8 cellular contexts compared by ENCODE assay signal in genomic region chr11:119108857-119109221, GRCh38. TPM values are rescaled to one million over a fixed set of nuclear protein-coding genes. Genes with fewer than 3 reads are reported as not detected.
DNase-seq lines count a peak whose midpoint lies in the region; ATAC-seq and TF ChIP-seq lines count a peak whose summit lies in the region.

No MANE protein-coding gene starts in this region.

- TF ChIP-seq CTCF in C4-2B (conservative IDR thresholded peaks at IDR 0.05) (no peak), nephron (IDR thresholded peaks at IDR 0.05; ENCODE audit: unreplicated experiment in 3 of 3) (no peak)

- no peaks in the 10 kb centered on the region for H3K9me3 ChIP-seq in Karpas-422 (ENCODE audit: low read length)

- no peak for DNase-seq in Karpas-422
- DNase-seq in central memory CD8-positive, alpha-beta T cell (ENCODE audit: low spot score in 2 of 2): no peak
- no peak for DNase-seq in central memory CD4-positive, alpha-beta T cell
- DNase-seq in NCI-H128 (lab: John Stamatoyannopoulos, UW; ENCODE audit: unreplicated experiment): no peak
- DNase-seq in NCI-H2081 treated with DMSO at 0.1 percent for 48 hours (lab: John Stamatoyannopoulos, UW): no peak

- H3K4me2 ChIP-seq in Karpas-422 (ENCODE audit: low read depth, low read length, poor library complexity, severe bottlenecking): peak overlapping the region; percentile 79

- H3K27me3 ChIP-seq in Karpas-422 (ENCODE audit: low read length): no peaks in the 10 kb centered on the region

- peak overlapping the region; percentile 73 for H3K27ac Mint-ChIP-seq in central memory CD8-positive, alpha-beta T cell (ENCODE audit: low read depth)
- H3K27ac Mint-ChIP-seq in nephron: peak overlapping the region; percentile 40 to 56 (median 49)

- H4K20me1 ChIP-seq in Karpas-422 (ENCODE audit: insufficient read depth, low read depth, low read length): no peaks in the 10 kb centered on the region

- H3K4me3 Mint-ChIP-seq in central memory CD8-positive, alpha-beta T cell: peak overlapping the region; percentile 90
- H3K4me3 Mint-ChIP-seq in nephron: peak overlapping the region; percentile 82 to 91 (median 89)

- H3K36me3 Mint-ChIP-seq in central memory CD8-positive, alpha-beta T cell (ENCODE audit: insufficient read depth): peaks cover 18% of the 10 kb centered on the region
- H3K36me3 Mint-ChIP-seq in nephron (ENCODE audit: low read depth): peaks cover 12% of the 10 kb centered on the region

- no peaks in the 10 kb centered on the region for H3K9me3 Mint-ChIP-seq in central memory CD8-positive, alpha-beta T cell
- H3K9me3 Mint-ChIP-seq in nephron: no peaks in the 10 kb centered on the region

- no peak for ATAC-seq in central memory CD8-positive, alpha-beta T cell (replicated peaks; ENCODE audit: extremely low read depth, poor library complexity, severe bottlenecking)
- ATAC-seq in GM19452 (IDR thresholded peaks at IDR 0.05; ENCODE audit: unreplicated experiment): no peak

- peaks cover 28% of the 10 kb centered on the region for H3K79me2 ChIP-seq in Karpas-422 (ENCODE audit: low read length)

- H3K27ac ChIP-seq in C4-2B: peak overlapping the region; percentile 90; the same call in 1 of the 2 replicates
- H3K27ac ChIP-seq in Karpas-422 (ENCODE audit: low read length): peak overlapping the region; percentile 81

- H3K9ac ChIP-seq in Karpas-422 (ENCODE audit: low read length): peak overlapping the region; percentile 82

- no peaks in the 10 kb centered on the region for H3K9me2 ChIP-seq in Karpas-422 (replicated peaks; ENCODE audit: insufficient read depth, low read length)

- H3K4me1 ChIP-seq in Karpas-422 (ENCODE audit: low read length): peaks cover 44% of the 10 kb centered on the region

- H3K4me1 Mint-ChIP-seq in central memory CD8-positive, alpha-beta T cell: peaks cover 42% of the 10 kb centered on the region
- H3K4me1 Mint-ChIP-seq in nephron: peaks cover 46% of the 10 kb centered on the region

- peak overlapping the region; percentile 80 for H3K4me3 ChIP-seq in Karpas-422 (ENCODE audit: low read length)

- no peak overlapping the region for H2AFZ ChIP-seq in Karpas-422 (ENCODE audit: low read length)

- H3K36me3 ChIP-seq in Karpas-422 (ENCODE audit: insufficient read depth, low read length): no peaks in the 10 kb centered on the region; the same call in 1 of the 2 replicates

- H3K27me3 Mint-ChIP-seq in central memory CD8-positive, alpha-beta T cell: no peaks in the 10 kb centered on the region
- H3K27me3 Mint-ChIP-seq in nephron (ENCODE audit: low read depth): no peaks in the 10 kb centered on the region

RNA-seq across cellular contexts. Expression of gene C2CD2L, which starts 1.7 kb away (rescaled TPM):
- 10.1 and 11.9 TPM in 2 replicates for total RNA-seq in Karpas-422 (2014; rRNA removed; shearing (Covaris generic); ENCODE audit: low replicate concordance)

RNA-seq across cellular contexts. Expression of gene DPAGT1, which starts 7.2 kb away (rescaled TPM):
- total RNA-seq in Karpas-422 (2014; rRNA removed; shearing (Covaris generic); ENCODE audit: low replicate concordance): 10.0 and 27.3 TPM in 2 replicates

RNA-seq across cellular contexts. Expression of gene HINFP, which starts 12.5 kb away (rescaled TPM):
- 16.3 and 22.4 TPM in 2 replicates for total RNA-seq in Karpas-422 (2014; rRNA removed; shearing (Covaris generic); ENCODE audit: low replicate concordance)

RNA-seq across cellular contexts. Expression of gene HMBS, which starts 24.2 kb away (rescaled TPM):
- total RNA-seq in Karpas-422 (2014; rRNA removed; shearing (Covaris generic); ENCODE audit: low replicate concordance): 7.5 and 12.7 TPM in 2 replicates

RNA-seq across cellular contexts. Expression of gene ABCG4, which starts 40.0 kb away (rescaled TPM):
- not detected in 2 replicates for total RNA-seq in Karpas-422 (2014; rRNA removed; shearing (Covaris generic); ENCODE audit: low replicate concordance)
